Comparison of ENCODE assay signal across 23 cellular contexts in the genomic region with DNA sequence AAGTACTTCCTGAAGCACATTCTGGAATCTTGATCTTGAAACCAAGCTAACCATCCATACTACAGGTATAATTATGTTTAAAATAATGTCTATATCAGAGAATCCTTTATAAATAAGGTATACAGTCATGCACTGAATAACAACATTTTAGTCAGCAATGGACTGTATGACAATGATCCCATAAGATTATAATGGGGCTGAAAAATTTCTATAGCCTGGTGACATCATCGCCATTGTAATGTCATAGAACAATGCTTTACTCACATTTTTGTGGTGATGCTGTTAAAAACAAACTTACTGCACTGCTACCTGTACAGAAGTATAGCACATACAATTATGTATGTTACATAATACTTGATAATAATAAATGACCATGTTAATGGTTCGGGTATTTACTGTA. TPM values are rescaled to one million over a fixed set of nuclear protein-coding genes. Genes with fewer than 3 reads are reported as not detected.
DNase-seq lines count a peak whose midpoint lies in the region; ATAC-seq, FAIRE-seq and TF ChIP-seq lines count a peak whose summit lies in the region.
"Had no signal": no experiment of that assay in that cellular context is flagged by ENCODE, and none has a peak within 500 bp of the region (broad histone marks: within the 10 kb centered on the region; RNA-seq: fewer than 3 reads in every experiment).

No MANE protein-coding gene starts in this region.

- peaks cover 7% of the 10 kb centered on the region for H4K20me1 ChIP-seq in endothelial cell of umbilical vein (replicated peaks; ENCODE audit: control insufficient read depth, extremely low read depth, insufficient read depth, low read length)
- peaks cover 6% of the 10 kb centered on the region for H4K20me1 ChIP-seq in osteoblast (ENCODE audit: insufficient read depth, low read length)

- TF ChIP-seq POLR2A in endothelial cell of umbilical vein (IDR thresholded peaks at IDR 0.05; ENCODE audit: low read depth, low read length): no peak

- no peak overlapping the region for H3K4me3 ChIP-seq in HEK293 (ENCODE audit: low read depth, low read length)
- H3K4me3 ChIP-seq in endothelial cell of umbilical vein (replicated peaks in 1 of 3; ENCODE audit: insufficient read depth in 1 of 3, low read depth in 1 of 3, low read length in 3 of 3): no peak overlapping the region
- H3K4me3 ChIP-seq in osteoblast (ENCODE audit: insufficient read depth, low read length): no peak overlapping the region
- H3K4me3 ChIP-seq: HAP-1 had no signal

- POLR2A ChIA-PET in HEK293 (lab: Yijun Ruan, JAX) (no interaction called here), endothelial cell of umbilical vein (lab: Charles Lee) (no interaction called here)

- intact Hi-C loops in endothelial cell of umbilical vein (cut with micrococcal nuclease): no loop called here

- CTCF ChIA-PET in HEK293 (lab: Yijun Ruan, JAX): interaction anchor here (1.2 to 5.5 kb wide), 2 partner anchors 14 to 241 kb away, joined by 4 to 28 read pairs; no protein-coding TSS in a partner anchor
- CTCF ChIA-PET in endothelial cell of umbilical vein (lab: Charles Lee): no interaction called here

- H2AFZ ChIP-seq in endothelial cell of umbilical vein (ENCODE audit: low read depth, low read length): no peak overlapping the region
- H2AFZ ChIP-seq in osteoblast (ENCODE audit: low read length): no peak overlapping the region

- H3K9me1 ChIP-seq in endothelial cell of umbilical vein (replicated peaks; ENCODE audit: control insufficient read depth, extremely low read depth, insufficient read depth, low read length): no peaks in the 10 kb centered on the region

- TF ChIP-seq CTCF in HEK293 (tag by site-specific recombination; IDR thresholded peaks at IDR 0.05) (no peak), endothelial cell of umbilical vein (IDR thresholded peaks at IDR 0.05; ENCODE audit: extremely low read depth in 1 of 2, insufficient read depth in 1 of 2, low read depth in 1 of 2, low read length in 2 of 2) (no peak), osteoblast (IDR thresholded peaks at IDR 0.05; ENCODE audit: extremely low read depth, low read depth, low read length) (no peak)

- H3K27ac ChIP-seq in HEK293 (ENCODE audit: extremely low read depth, low read depth, low read length): no peak overlapping the region
- H3K27ac ChIP-seq in endothelial cell of umbilical vein (ENCODE audit: insufficient read depth, low read depth, low read length): no peak overlapping the region
- H3K27ac ChIP-seq in osteoblast (ENCODE audit: low read depth, low read length): peak overlapping the region; percentile 1
- H3K27ac ChIP-seq: 22Rv1, C4-2B had no signal

- ATAC-seq in activated CD4-positive, CD25-positive, alpha-beta regulatory T cell treated with anti-CD3 and anti-CD28 coated beads, Interleukin-2, amount 50 U/mL, for 24 hours: peak; percentile 26 to 67
- ATAC-seq in GM21825 (IDR thresholded peaks at IDR 0.05; ENCODE audit: unreplicated experiment): no peak

- H3K79me2 ChIP-seq in endothelial cell of umbilical vein (ENCODE audit: control insufficient read depth, insufficient read depth, low read length): no peaks in the 10 kb centered on the region
- H3K79me2 ChIP-seq in osteoblast (ENCODE audit: insufficient read depth, low read length): peaks cover 11% of the 10 kb centered on the region

- H3K27me3 ChIP-seq in endothelial cell of umbilical vein (ENCODE audit: control insufficient read depth in 2 of 2, insufficient read depth in 2 of 2, low read length in 2 of 2) (no peaks in the 10 kb centered on the region), osteoblast (ENCODE audit: insufficient read depth, low read length) (no peaks in the 10 kb centered on the region)

- dilution Hi-C loops in endothelial cell of umbilical vein (cut with MboI; ENCODE audit: extremely low pct_ligation_motif_present, low sequenced_read_pairs): no loop called here

- H3K36me3 ChIP-seq in HEK293 (ENCODE audit: control insufficient read depth in 2 of 2, insufficient read depth in 1 of 2, low read length in 2 of 2): peaks cover 16 to 29% of the 10 kb centered on the region in 2 experiments
- H3K36me3 ChIP-seq in endothelial cell of umbilical vein (ENCODE audit: control insufficient read depth in 2 of 2, extremely low read depth in 1 of 2, insufficient read depth in 2 of 2, low read length in 2 of 2): no peaks in the 10 kb centered on the region
- H3K36me3 ChIP-seq in osteoblast (ENCODE audit: insufficient read depth, low read length): peaks cover 6% of the 10 kb centered on the region
- H3K36me3 ChIP-seq: HAP-1 had no signal

- H3K9me3 ChIP-seq in HEK293 (ENCODE audit: control insufficient read depth, insufficient read depth, low read depth, low read length) (no peaks in the 10 kb centered on the region), endothelial cell of umbilical vein (replicated peaks; ENCODE audit: control insufficient read depth, insufficient read depth, low read length) (no peaks in the 10 kb centered on the region), osteoblast (ENCODE audit: low read depth, low read length) (no peaks in the 10 kb centered on the region)
- H3K9me3 ChIP-seq: HAP-1, SK-N-SH had no signal

- H3K4me2 ChIP-seq in endothelial cell of umbilical vein (ENCODE audit: insufficient read depth, low read length) (no peak overlapping the region), osteoblast (ENCODE audit: insufficient read depth, low read length) (no peak overlapping the region)
- H3K4me2 ChIP-seq: SK-N-SH had no signal

- DNase-seq in activated CD4-positive, CD25-positive, alpha-beta regulatory T cell (lab: John Stamatoyannopoulos, UW): no peak
- DNase-seq in endothelial cell of umbilical vein (ENCODE audit: low read depth, low spot score) (no peak), osteoblast (ENCODE audit: insufficient read length, low spot score, missing footprints) (no peak), NCI-H2107 treated with DMSO at 0.1 percent for 48 hours (lab: John Stamatoyannopoulos, UW; ENCODE audit: unreplicated experiment) (no peak)
- no peak for DNase-seq in stimulated activated CD4-positive, alpha-beta T cell treated with anti-CD3 and anti-CD28 coated beads, Interleukin-1b, Interleukin-23, amount 100 ng/mL, for 48 hours
- DNase-seq: Calu3; DMS79 treated with DMSO at 0.1 percent for 48 hours; GOT3; NCI-H1092; NCI-H1436; NCI-H187; NCI-H446; NCI-H524 treated with DMSO at 0.1 percent for 48 hours; NCI-H82; NK-92 treated with Interleukin-12 subunit alpha and Interleukin-12 subunit beta, amount 100 ng/mL, for 24 hours; PC-3; SK-N-SH had no signal

- H3K4me1 ChIP-seq in HEK293 (ENCODE audit: control insufficient read depth, insufficient read depth, low read length) (no peaks in the 10 kb centered on the region), endothelial cell of umbilical vein (ENCODE audit: control insufficient read depth, extremely low read depth, insufficient read depth, low read length) (peaks cover 29% of the 10 kb centered on the region), osteoblast (ENCODE audit: insufficient read depth, low read length) (peaks cover 22% of the 10 kb centered on the region)

- no peak for FAIRE-seq in endothelial cell of umbilical vein (lab: Jason Lieb, UNC)

- no TSS peak for BruUV-seq in endothelial cell of umbilical vein (replicated peaks; lab: Mats Ljungman, UMichigan)

- H3K9ac ChIP-seq in endothelial cell of umbilical vein (replicated peaks; ENCODE audit: extremely low read depth, insufficient read depth, low read length): no peak overlapping the region
- H3K9ac ChIP-seq: SK-N-SH had no signal

TF ChIP-seq in endothelial cell of umbilical vein, 7 proteins besides CTCF, POLR2A, EP300 and RAD21:
- peak; percentile 40 for TF ChIP-seq JUN (IDR thresholded peaks at IDR 0.05; ENCODE audit: borderline replicate concordance, insufficient read depth, insufficient read length, low read depth)
- TF ChIP-seq, protein P1, sequence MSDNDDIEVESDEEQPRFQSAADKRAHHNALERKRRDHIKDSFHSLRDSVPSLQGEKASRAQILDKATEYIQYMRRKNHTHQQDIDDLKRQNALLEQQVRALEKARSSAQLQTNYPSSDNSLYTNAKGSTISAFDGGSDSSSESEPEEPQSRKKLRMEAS (IDR thresholded peaks at IDR 0.05; ENCODE audit: insufficient read depth, insufficient read length): no peak

RNA-seq across cellular contexts. Expression of a gene that starts 31.8 kb away (rescaled TPM):
- total RNA-seq in endothelial cell of umbilical vein (43.8 and 48.1 TPM in 2 replicates), osteoblast (56.8 and 60.4 TPM in 2 replicates)
- 29.2 and 37.5 TPM in 2 replicates for polyA plus RNA-seq in endothelial cell of umbilical vein
- polyA plus RNA-seq in endothelial cell of umbilical vein (2011; cell fraction: cytosol; rRNA removed): 30.4 and 37.1 TPM in 2 replicates
- 140 and 180 TPM in 2 replicates for polyA plus RNA-seq in endothelial cell of umbilical vein (2011; cell fraction: nucleus; rRNA removed)
- 37.9 and 43.5 TPM in 2 replicates for polyA plus RNA-seq in endothelial cell of umbilical vein (2012)
- 40.6 and 43.6 TPM in 2 replicates for polyA minus RNA-seq in endothelial cell of umbilical vein
- 3.3 TPM for polyA minus RNA-seq in endothelial cell of umbilical vein (2011; cell fraction: cytosol; rRNA and poly(A)+ RNA removed)
- polyA minus RNA-seq in endothelial cell of umbilical vein (2011; cell fraction: nucleus; rRNA and poly(A)+ RNA removed): 50.2 and 88.2 TPM in 2 replicates

RNA-seq across cellular contexts. Expression of a gene that starts 44.9 kb away (rescaled TPM):
- total RNA-seq in endothelial cell of umbilical vein (36.7 and 36.8 TPM in 2 replicates), osteoblast (67.0 and 71.0 TPM in 2 replicates)
- 5.1 and 8.1 TPM in 2 replicates for polyA plus RNA-seq in endothelial cell of umbilical vein
- 17.2 and 18.6 TPM in 2 replicates for polyA plus RNA-seq in endothelial cell of umbilical vein (2011; cell fraction: cytosol; rRNA removed)
- polyA plus RNA-seq in endothelial cell of umbilical vein (2011; cell fraction: nucleus; rRNA removed): 14.6 and 19.4 TPM in 2 replicates
- 29.9 and 48.7 TPM in 2 replicates for polyA plus RNA-seq in endothelial cell of umbilical vein (2012)
- polyA minus RNA-seq in endothelial cell of umbilical vein: 7.2 and 15.2 TPM in 2 replicates
- 27.7 TPM for polyA minus RNA-seq in endothelial cell of umbilical vein (2011; cell fraction: cytosol; rRNA and poly(A)+ RNA removed)
- polyA minus RNA-seq in endothelial cell of umbilical vein (2011; cell fraction: nucleus; rRNA and poly(A)+ RNA removed): 25.1 and 33.0 TPM in 2 replicates
